In the genomic region with DNA sequence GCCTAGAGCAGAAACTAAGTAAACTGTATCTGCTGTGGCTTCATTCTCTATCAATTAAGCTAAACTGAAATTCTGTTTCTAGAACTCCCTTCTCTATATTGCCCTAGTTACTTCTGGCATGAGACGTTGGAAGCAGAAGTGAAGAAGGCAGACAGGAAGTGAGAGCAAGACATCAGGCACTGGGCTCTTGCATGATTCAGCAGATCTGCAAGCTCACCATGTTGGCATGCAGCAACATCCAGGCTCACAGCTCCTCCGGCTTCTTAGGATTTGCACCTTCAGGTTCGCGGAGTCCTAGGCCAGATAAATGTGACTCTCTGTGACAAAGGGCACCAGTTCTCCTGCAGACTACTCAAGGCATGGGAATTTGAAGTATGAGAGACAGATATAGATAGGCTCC, we compare ENCODE assay signal across 11 cellular contexts.
DNase-seq lines count a peak whose midpoint lies in the region; ATAC-seq and FAIRE-seq lines count a peak whose summit lies in the region.
"Had no signal": no experiment of that assay in that cellular context is flagged by ENCODE, and none has a peak within 500 bp of the region (broad histone marks: within the 10 kb centered on the region; RNA-seq: fewer than 3 reads in every experiment).

No MANE protein-coding gene starts in this region.

- no peaks in the 10 kb centered on the region for H3K27me3 Mint-ChIP-seq in activated CD8-positive, alpha-beta T cell treated with anti-CD3 and anti-CD28 coated beads, Interleukin-2, amount 10 ng/mL, durations not matched to agents 7 days and 5 days (ENCODE audit: low read depth)
- H3K27me3 Mint-ChIP-seq: CD8-positive, alpha-beta memory T cell had no signal

- no peak overlapping the region for H3K4me3 Mint-ChIP-seq in activated CD8-positive, alpha-beta T cell treated with anti-CD3 and anti-CD28 coated beads, Interleukin-2, amount 10 ng/mL, durations not matched to agents 7 days and 5 days
- H3K4me3 Mint-ChIP-seq: CD8-positive, alpha-beta memory T cell had no signal

- no peak overlapping the region for H3K27ac Mint-ChIP-seq in activated CD8-positive, alpha-beta T cell treated with anti-CD3 and anti-CD28 coated beads, Interleukin-2, amount 10 ng/mL, durations not matched to agents 7 days and 5 days
- H3K27ac Mint-ChIP-seq: CD8-positive, alpha-beta memory T cell had no signal

- FAIRE-seq in GM19239 (lab: Jason Lieb, UNC): no peak

- DNase-seq in AG08395 (ENCODE audit: low spot score): peak; percentile 73
- DNase-seq in SIG-M5 treated with dmso at 0.1 percent for 504 hours (lab: John Stamatoyannopoulos, UW; ENCODE audit: unreplicated experiment): peak; percentile 84
- DNase-seq in iris pigment epithelial cell (ENCODE audit: low read depth): peak; percentile 34
- no peak for DNase-seq in activated CD8-positive, alpha-beta T cell treated with anti-CD3 and anti-CD28 coated beads, Interleukin-2, amount 10 ng/mL, durations not matched to agents 7 days and 5 days
- DNase-seq in GM19239 (ENCODE audit: insufficient read length, low spot score): no peak
- DNase-seq in HuH-7 (ENCODE audit: low spot score): no peak
- DNase-seq: activated CD4-positive, alpha-beta T cell treated with anti-CD3 and anti-CD28 coated beads for 1 hour; CD8-positive, alpha-beta memory T cell; NCI-H524 treated with DMSO at 0.1 percent for 48 hours had no signal

- peaks cover 15% of the 10 kb centered on the region for H3K9me3 Mint-ChIP-seq in activated CD8-positive, alpha-beta T cell treated with anti-CD3 and anti-CD28 coated beads, Interleukin-2, amount 10 ng/mL, durations not matched to agents 7 days and 5 days (ENCODE audit: insufficient read depth)

- H3K36me3 Mint-ChIP-seq in activated CD8-positive, alpha-beta T cell treated with anti-CD3 and anti-CD28 coated beads, Interleukin-2, amount 10 ng/mL, durations not matched to agents 7 days and 5 days (ENCODE audit: low read depth): no peaks in the 10 kb centered on the region
- H3K36me3 Mint-ChIP-seq: CD8-positive, alpha-beta memory T cell had no signal

- H3K4me1 Mint-ChIP-seq in activated CD8-positive, alpha-beta T cell treated with anti-CD3 and anti-CD28 coated beads, Interleukin-2, amount 10 ng/mL, durations not matched to agents 7 days and 5 days (ENCODE audit: low read depth): no peaks in the 10 kb centered on the region
- H3K4me1 Mint-ChIP-seq: CD8-positive, alpha-beta memory T cell had no signal

- CTCF ChIA-PET in activated CD8-positive, alpha-beta T cell treated with anti-CD3 and anti-CD28 coated beads, Interleukin-2, amount 10 ng/mL, durations not matched to agents 7 days and 5 days (lab: Charles Lee): no interaction called here

- POLR2A ChIA-PET in activated CD8-positive, alpha-beta T cell treated with anti-CD3 and anti-CD28 coated beads, Interleukin-2, amount 10 ng/mL, durations not matched to agents 7 days and 5 days (lab: Charles Lee): no interaction called here

- ATAC-seq in HG02870 (IDR thresholded peaks at IDR 0.05; ENCODE audit: unreplicated experiment) (peak; percentile 63), esophagus mucosa (no peak)
- no peak for ATAC-seq in activated CD8-positive, alpha-beta T cell treated with anti-CD3 and anti-CD28 coated beads, Interleukin-2, amount 10 ng/mL, durations not matched to agents 7 days and 5 days

Comparison
In these comparisons a context has a peak if more than half of its experiments do, and no peak if none do; other contexts are left out.
1. DNase-seq: peak in AG08395 (single experiment), SIG-M5 treated with dmso at 0.1 percent for 504 hours (single experiment) and iris pigment epithelial cell (single experiment); none in activated CD8-positive, alpha-beta T cell treated with anti-CD3 and anti-CD28 coated beads, Interleukin-2, amount 10 ng/mL, durations not matched to agents 7 days and 5 days (single experiment), GM19239 (single experiment) and HuH-7 (single experiment).